In the genomic region with DNA sequence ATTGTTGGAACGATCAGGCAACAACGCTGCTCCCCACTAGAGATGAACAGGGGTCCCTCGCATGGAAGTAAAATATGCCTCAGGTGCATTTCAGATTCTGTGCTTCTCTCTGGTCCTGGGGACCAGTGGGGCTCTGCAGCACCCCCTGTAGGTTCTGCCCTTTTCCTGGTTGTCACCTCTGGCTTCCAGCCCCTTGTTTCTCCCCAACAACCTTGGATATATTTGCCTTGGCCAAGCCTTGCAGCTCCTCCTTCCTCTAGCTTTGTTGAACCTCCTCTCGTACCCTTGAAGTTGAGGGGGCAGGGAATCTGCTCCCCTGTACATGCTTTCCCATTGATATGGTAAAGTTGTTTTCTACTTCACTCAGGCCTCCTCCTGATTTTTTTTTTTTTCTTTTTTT, we compare ENCODE assay signal across 26 cellular contexts. TPM values are rescaled to one million over a fixed set of nuclear protein-coding genes. Genes with fewer than 3 reads are reported as not detected.
DNase-seq lines count a peak whose midpoint lies in the region; ATAC-seq and TF ChIP-seq lines count a peak whose summit lies in the region.
"Had no signal": no experiment of that assay in that cellular context is flagged by ENCODE, and none has a peak within 500 bp of the region (broad histone marks: within the 10 kb centered on the region; RNA-seq: fewer than 3 reads in every experiment).

No MANE protein-coding gene starts in this region.

- H2BK120ac ChIP-seq in neuronal stem cell (ENCODE audit: low read depth, low read length), result no peak overlapping the region

- H3K4me1 ChIP-seq in neuronal stem cell (ENCODE audit: control insufficient read depth in 2 of 2, insufficient read depth in 1 of 2, low read depth in 1 of 2, low read length in 2 of 2), result peaks cover 0 to 2% of the 10 kb centered on the region in 2 donors
- H3K4me1 ChIP-seq in esophagus muscularis mucosa, result no peaks in the 10 kb centered on the region
- H3K4me1 ChIP-seq: ascending aorta, colonic mucosa, lower lobe of right lung, parathyroid adenoma had no signal

- H2BK15ac ChIP-seq in neuronal stem cell (ENCODE audit: low read length), result no peak overlapping the region

- H4K8ac ChIP-seq in neuronal stem cell (ENCODE audit: low read depth, low read length), result no peak overlapping the region

- peaks cover 2% of the 10 kb centered on the region for H3K4me1 Mint-ChIP-seq in activated CD4-positive, alpha-beta T cell treated with anti-CD3 and anti-CD28 coated beads for 36 hours
- H3K4me1 Mint-ChIP-seq in HFFc6 (ENCODE audit: low read depth), result no peaks in the 10 kb centered on the region

- H3K36me3 ChIP-seq in WERI-Rb-1, result no peaks in the 10 kb centered on the region
- no peaks in the 10 kb centered on the region for H3K36me3 ChIP-seq in neuronal stem cell (replicated peaks in 1 of 2; ENCODE audit: control insufficient read depth in 2 of 2, insufficient read depth in 2 of 2, low read length in 2 of 2)
- H3K36me3 ChIP-seq in esophagus muscularis mucosa, result no peaks in the 10 kb centered on the region
- H3K36me3 ChIP-seq: ascending aorta, colonic mucosa, lower lobe of right lung, MG63, SJCRH30 had no signal

- H3K27ac Mint-ChIP-seq in activated CD4-positive, alpha-beta T cell treated with anti-CD3 and anti-CD28 coated beads for 36 hours, result no peak overlapping the region
- H3K27ac Mint-ChIP-seq in HFFc6, result no peak overlapping the region
- H3K27ac Mint-ChIP-seq: CD8-positive, alpha-beta T cell; naive B cell had no signal

- H3K4ac ChIP-seq in neuronal stem cell (ENCODE audit: low read length), result no peak overlapping the region

- H4K91ac ChIP-seq in neuronal stem cell (ENCODE audit: low read depth, low read length, poor library complexity), result no peak overlapping the region

- peak overlapping the region; percentile 12 for H3K9ac ChIP-seq in neuronal stem cell (ENCODE audit: low read depth, low read length, poor library complexity)
- H3K9ac ChIP-seq: parathyroid adenoma had no signal

- CTCF ChIA-PET in activated CD4-positive, alpha-beta T cell treated with anti-CD3 and anti-CD28 coated beads for 36 hours (lab: Charles Lee), result interaction anchor here (0.5 to 2.0 kb wide), 4 partner anchors 151 to 1125 kb away, joined by 3 to 8 read pairs (median 5); no protein-coding TSS in a partner anchor

- ATAC-seq in activated CD4-positive, alpha-beta T cell treated with anti-CD3 and anti-CD28 coated beads for 36 hours, result no peak
- no peak for ATAC-seq in HG03196 (IDR thresholded peaks at IDR 0.05; ENCODE audit: unreplicated experiment)
- ATAC-seq: CD8-positive, alpha-beta T cell; lower lobe of right lung had no signal

- no peak overlapping the region for H3K4me2 ChIP-seq in neuronal stem cell (ENCODE audit: insufficient read depth, low read length, poor library complexity, severe bottlenecking)
- H3K4me2 ChIP-seq: PC-9 had no signal

- no peaks in the 10 kb centered on the region for H3K9me3 ChIP-seq in WERI-Rb-1 (ENCODE audit: severe bottlenecking)
- no peaks in the 10 kb centered on the region for H3K9me3 ChIP-seq in neuronal stem cell (replicated peaks in 1 of 2; ENCODE audit: control insufficient read depth in 2 of 2, insufficient read depth in 1 of 2, low read depth in 1 of 2, low read length in 2 of 2)
- no peaks in the 10 kb centered on the region for H3K9me3 ChIP-seq in esophagus muscularis mucosa
- H3K9me3 ChIP-seq: ascending aorta, colonic mucosa, lower lobe of right lung, MG63, SJCRH30 had no signal

- POLR2A ChIA-PET in activated CD4-positive, alpha-beta T cell treated with anti-CD3 and anti-CD28 coated beads for 36 hours (lab: Charles Lee), result interaction anchor here (0.7 kb wide), 1 partner anchor 31 kb away, joined by 3 read pairs; no protein-coding TSS in a partner anchor

- no peak overlapping the region for H3K4me3 Mint-ChIP-seq in activated CD4-positive, alpha-beta T cell treated with anti-CD3 and anti-CD28 coated beads for 36 hours
- H3K4me3 Mint-ChIP-seq in HFFc6, result no peak overlapping the region
- H3K4me3 Mint-ChIP-seq: CD8-positive, alpha-beta T cell; naive B cell had no signal

- TF ChIP-seq EP300 in esophagus muscularis mucosa (IDR thresholded peaks at IDR 0.05), result no peak

- no peaks in the 10 kb centered on the region for H3K9me3 Mint-ChIP-seq in activated CD4-positive, alpha-beta T cell treated with anti-CD3 and anti-CD28 coated beads for 36 hours (ENCODE audit: low read depth)
- no peaks in the 10 kb centered on the region for H3K9me3 Mint-ChIP-seq in HFFc6
- H3K9me3 Mint-ChIP-seq: CD8-positive, alpha-beta T cell; naive B cell had no signal

- no peaks in the 10 kb centered on the region for H3K27me3 Mint-ChIP-seq in activated CD4-positive, alpha-beta T cell treated with anti-CD3 and anti-CD28 coated beads for 36 hours
- peaks cover 2% of the 10 kb centered on the region for H3K27me3 Mint-ChIP-seq in HFFc6 (ENCODE audit: insufficient read depth)
- H3K27me3 Mint-ChIP-seq: naive B cell had no signal

- no CpG with 5 or more reads among the region's 4 CpGs for WGBS in neuronal stem cell (ENCODE audit: extremely low coverage in 2 of 2, insufficient read length in 2 of 2, insufficient replicate concordance in 1 of 2), 2 donors
- 52% methylated on average over 4 of the region's 4 CpGs for WGBS in esophagus muscularis mucosa

- intact Hi-C loops in activated CD4-positive, alpha-beta T cell treated with anti-CD3 and anti-CD28 coated beads for 36 hours (cut with DNase I, micrococcal nuclease), result no loop called here
- intact Hi-C loops in esophagus muscularis mucosa (cut with DNase I), result loop anchor here (10.0 kb wide), 1 partner anchor 340 kb away; a partner anchor contains a TSS

- H3K36me3 Mint-ChIP-seq in activated CD4-positive, alpha-beta T cell treated with anti-CD3 and anti-CD28 coated beads for 36 hours (ENCODE audit: low read depth), result no peaks in the 10 kb centered on the region
- no peaks in the 10 kb centered on the region for H3K36me3 Mint-ChIP-seq in HFFc6 (ENCODE audit: low read depth)
- H3K36me3 Mint-ChIP-seq: CD8-positive, alpha-beta T cell; naive B cell had no signal

- H3K23ac ChIP-seq in neuronal stem cell (ENCODE audit: low read depth, low read length, poor library complexity), result no peak overlapping the region

- H3K79me1 ChIP-seq in neuronal stem cell (ENCODE audit: low read depth, low read length), result no peaks in the 10 kb centered on the region

- H3K14ac ChIP-seq in neuronal stem cell (ENCODE audit: low read length), result no peak overlapping the region

- DNase-seq in activated CD4-positive, alpha-beta T cell treated with anti-CD3 and anti-CD28 coated beads for 36 hours, result peak; percentile 12
- DNase-seq in activated CD4-positive, alpha-beta T cell treated with anti-CD3 and anti-CD28 coated beads for 1 hour, result no peak
- no peak for DNase-seq in HFFc6
- no peak for DNase-seq in WERI-Rb-1
- DNase-seq in neuronal stem cell (ENCODE audit: low spot score), result no peak
- DNase-seq in amygdala (lab: John Stamatoyannopoulos, UW), result no peak
- DNase-seq in esophagus muscularis mucosa (ENCODE audit: extremely low spot score), result no peak
- DNase-seq: ACHN; activated CD4-positive, CD25-positive, alpha-beta regulatory T cell treated with anti-CD3 and anti-CD28 coated beads, Interleukin-2, amount 50 U/mL, for 72 hours; activated gamma-delta T cell treated with Interleukin-2 at 50 U/mL for 16 hours; CD8-positive, alpha-beta T cell; colonic mucosa; lower lobe of right lung; MG63; naive B cell; NCI-H1930; PC-9; SJCRH30; stimulated activated CD4-positive, alpha-beta T cell treated with anti-CD3 and anti-CD28 coated beads, Interleukin-4, amount 100 ng/mL, for 24 hours; substantia nigra had no signal

- H2AFZ ChIP-seq in neuronal stem cell (ENCODE audit: low read length), result no peak overlapping the region
- H2AFZ ChIP-seq: parathyroid adenoma, PC-9 had no signal

- TF ChIP-seq POLR2A in esophagus muscularis mucosa (IDR thresholded peaks at IDR 0.05; ENCODE audit: low read depth), result no peak

- TF ChIP-seq CTCF in HFFc6 (IDR thresholded peaks at IDR 0.05) (peak; percentile 17; the same call in 1 of the 2 replicates), WERI-Rb-1 (IDR thresholded peaks at IDR 0.05; ENCODE audit: low read depth, low read length) (peak; percentile 6; the same call in 1 of the 2 replicates), esophagus muscularis mucosa (IDR thresholded peaks at IDR 0.05) (no peak)

- H3K27me3 ChIP-seq in WERI-Rb-1 (ENCODE audit: insufficient read depth, low read depth, severe bottlenecking) (no peaks in the 10 kb centered on the region), neuronal stem cell (ENCODE audit: control insufficient read depth in 3 of 3, insufficient read depth in 3 of 3, low read depth in 1 of 3, low read length in 3 of 3) (no peaks in the 10 kb centered on the region), esophagus muscularis mucosa (peaks cover 0 to 4% (median 0%) of the 10 kb centered on the region in 4 donors)
- H3K27me3 ChIP-seq: ascending aorta, colonic mucosa, SJCRH30 had no signal

- peak overlapping the region; percentile 50 for H2BK5ac ChIP-seq in neuronal stem cell (ENCODE audit: low read length)

- H3K4me3 ChIP-seq in WERI-Rb-1 (ENCODE audit: low read depth, low read length), result no peak overlapping the region
- no peak overlapping the region for H3K4me3 ChIP-seq in neuronal stem cell (ENCODE audit: low read length in 2 of 2)
- no peak overlapping the region for H3K4me3 ChIP-seq in esophagus muscularis mucosa
- H3K4me3 ChIP-seq: ascending aorta, colonic mucosa, lower lobe of right lung, MG63, PC-9, SJCRH30 had no signal

- H3K27ac ChIP-seq in WERI-Rb-1, result no peak overlapping the region
- H3K27ac ChIP-seq in neuronal stem cell (replicated peaks; ENCODE audit: low read length), result no peak overlapping the region
- no peak overlapping the region for H3K27ac ChIP-seq in esophagus muscularis mucosa (replicated peaks in 1 of 4)
- H3K27ac ChIP-seq: ascending aorta, colonic mucosa, lower lobe of right lung, parathyroid adenoma, PC-9, SJCRH30 had no signal

- H3K18ac ChIP-seq in neuronal stem cell (ENCODE audit: low read length), result no peak overlapping the region

- H2BK12ac ChIP-seq in neuronal stem cell (ENCODE audit: low read length), result no peak overlapping the region

- no peak overlapping the region for H2AK5ac ChIP-seq in neuronal stem cell (ENCODE audit: low read depth, low read length)

RNA-seq across cellular contexts. Expression of a gene that starts 5.4 kb away (rescaled TPM):
- not detected for total RNA-seq in activated CD4-positive, alpha-beta T cell treated with anti-CD3 and anti-CD28 coated beads for 36 hours
- total RNA-seq in HFFc6 (2021; fragmentation: NEBNext Ultra II Directional; extraction: Animal tissue kit (Norgen Biotek cat#: 25700)), result not detected
- polyA plus RNA-seq in neuronal stem cell (2013, experiment 1 of 2), result not detected
- polyA plus RNA-seq in neuronal stem cell (2013, experiment 2 of 2), result not detected
- not detected for total RNA-seq in esophagus muscularis mucosa
- total RNA-seq: ascending aorta; CD8-positive, alpha-beta T cell; colonic mucosa; glomerular endothelial cell; lower lobe of right lung; PC-9; SJCRH30; T-helper 2 cell treated with Interferon-gamma antibody and Interleukin-4, amounts not matched to agents 100 ng/mL and 5 ng/mL, for 36 hours had no signal

RNA-seq across cellular contexts. Expression of a gene that starts 44.0 kb away (rescaled TPM):
- total RNA-seq in activated CD4-positive, alpha-beta T cell treated with anti-CD3 and anti-CD28 coated beads for 36 hours, result not detected
- not detected for total RNA-seq in HFFc6 (2021; fragmentation: NEBNext Ultra II Directional; extraction: Animal tissue kit (Norgen Biotek cat#: 25700))
- polyA plus RNA-seq in neuronal stem cell (2013, experiment 1 of 2), result not detected
- polyA plus RNA-seq in neuronal stem cell (2013, experiment 2 of 2), result not detected
- not detected for total RNA-seq in esophagus muscularis mucosa
- total RNA-seq: ascending aorta; CD8-positive, alpha-beta T cell; colonic mucosa; glomerular endothelial cell; lower lobe of right lung; NCI-H460; PC-9; SJCRH30; T-helper 2 cell treated with Interferon-gamma antibody and Interleukin-4, amounts not matched to agents 100 ng/mL and 5 ng/mL, for 36 hours had no signal

RNA-seq across cellular contexts. Expression of a gene that starts 52.9 kb away (rescaled TPM):
- total RNA-seq in activated CD4-positive, alpha-beta T cell treated with anti-CD3 and anti-CD28 coated beads for 36 hours, result 10 to 100 TPM; 63.5 to 87.5 TPM
- 100 to 1,000 TPM; 124 to 194 (median 176) TPM for total RNA-seq in HFFc6 (2021; fragmentation: NEBNext Ultra II Directional; extraction: Animal tissue kit (Norgen Biotek cat#: 25700))
- 426 TPM for polyA plus RNA-seq in neuronal stem cell (2013, experiment 1 of 2)
- 444 TPM for polyA plus RNA-seq in neuronal stem cell (2013, experiment 2 of 2)
- total RNA-seq in esophagus muscularis mucosa, result 1,000 to 10,000 TPM; 2,071 to 4,011 (median 3,051) TPM

Comparison
In these comparisons a context has a peak if more than half of its experiments do, and no peak if none do; other contexts are left out.
1. CTCF ChIP-seq: peak in HFFc6 (single experiment) and WERI-Rb-1 (single experiment); none in esophagus muscularis mucosa (0 of 3).
2. RNA of a gene that starts 52.9 kb away (total RNA-seq): 2,071 to 4,011 TPM in esophagus muscularis mucosa; 124 to 194 TPM in HFFc6 and 63.5 to 87.5 TPM in activated CD4-positive, alpha-beta T cell treated with anti-CD3 and anti-CD28 coated beads for 36 hours; every median in the first group is over 10 times any median in the second.